In the genomic region with DNA sequence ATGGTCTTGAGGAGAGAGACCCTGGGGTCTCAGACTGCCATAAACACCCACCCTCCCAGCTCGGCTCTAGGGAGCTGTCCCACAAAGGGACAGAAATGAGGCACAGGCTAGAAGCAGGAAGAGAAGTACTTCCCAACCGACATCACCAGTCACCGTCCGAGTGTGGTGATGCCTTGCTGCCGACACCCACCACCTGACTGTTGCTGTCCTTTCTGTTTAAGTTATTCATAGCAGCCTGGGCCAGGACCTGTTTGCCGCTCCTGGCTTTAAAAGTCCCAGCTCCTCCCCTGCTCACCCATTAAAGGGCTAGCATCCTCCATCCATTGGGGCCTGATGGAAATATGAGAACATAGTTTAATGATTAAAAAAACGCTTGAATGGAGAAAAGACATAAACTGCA, we compare ENCODE assay signal across 14 cellular contexts. TPM values are rescaled to one million over a fixed set of nuclear protein-coding genes. Genes with fewer than 3 reads are reported as not detected.
A peak's percentile ranks its signal among the peaks of the same experiment; 100 is the strongest.
DNase-seq lines count a peak whose midpoint lies in the region; ATAC-seq and TF ChIP-seq lines count a peak whose summit lies in the region.
"Had no signal": no experiment of that assay in that cellular context is flagged by ENCODE, and none has a peak within 500 bp of the region (broad histone marks: within the 10 kb centered on the region; RNA-seq: fewer than 3 reads in every experiment).

No MANE protein-coding gene starts in this region.

- no peaks in the 10 kb centered on the region for H3K27me3 ChIP-seq in CD4-positive, alpha-beta memory T cell (ENCODE audit: insufficient read depth, low read length)
- no peaks in the 10 kb centered on the region for H3K27me3 ChIP-seq in lower lobe of right lung (ENCODE audit: low read depth)
- H3K27me3 ChIP-seq: neutrophil had no signal

- H3K4me1 ChIP-seq in CD4-positive, alpha-beta memory T cell (ENCODE audit: insufficient read depth, low read length) = peaks cover 100% of the 10 kb centered on the region
- peaks cover 10% of the 10 kb centered on the region for H3K4me1 ChIP-seq in lower lobe of right lung
- H3K4me1 ChIP-seq: Caco-2, esophagus muscularis mucosa had no signal

- peaks cover 3 to 18% (median 11%) of the 10 kb centered on the region in 8 donors for H3K9me3 Mint-ChIP-seq in CD4-positive, alpha-beta memory T cell
- no peaks in the 10 kb centered on the region for H3K9me3 Mint-ChIP-seq in activated CD4-positive, alpha-beta memory T cell treated with anti-CD3 and anti-CD28 coated beads for 36 hours

- H3K36me3 Mint-ChIP-seq in CD4-positive, alpha-beta memory T cell = peaks cover 16 to 22% of the 10 kb centered on the region in 2 donors
- peaks cover 4% of the 10 kb centered on the region for H3K36me3 Mint-ChIP-seq in activated CD4-positive, alpha-beta memory T cell treated with anti-CD3 and anti-CD28 coated beads for 36 hours

- H3K4me3 Mint-ChIP-seq in CD4-positive, alpha-beta memory T cell = peak overlapping the region; percentile 45 to 88 (median 82)
- peak overlapping the region; percentile 74 for H3K4me3 Mint-ChIP-seq in activated CD4-positive, alpha-beta memory T cell treated with anti-CD3 and anti-CD28 coated beads for 36 hours

- H3K27ac ChIP-seq in CD4-positive, alpha-beta memory T cell (ENCODE audit: low read depth, low read length) = peak overlapping the region; percentile 39
- peak overlapping the region; percentile 56 for H3K27ac ChIP-seq in lower lobe of right lung
- H3K27ac ChIP-seq: esophagus muscularis mucosa, neutrophil had no signal

- H3K27me3 Mint-ChIP-seq in CD4-positive, alpha-beta memory T cell = no peaks in the 10 kb centered on the region
- no peaks in the 10 kb centered on the region for H3K27me3 Mint-ChIP-seq in activated CD4-positive, alpha-beta memory T cell treated with anti-CD3 and anti-CD28 coated beads for 36 hours

- DNase-seq in CD4-positive, alpha-beta memory T cell = peak in 1 of 5 donors; percentile 22
- DNase-seq in activated CD4-positive, alpha-beta memory T cell treated with anti-CD3 and anti-CD28 coated beads for 36 hours = peak; percentile 77
- DNase-seq in lower lobe of right lung (no peak), NCI-H1105 (lab: John Stamatoyannopoulos, UW) (no peak), pons (ENCODE audit: low spot score) (no peak), OCI-M2 (lab: John Stamatoyannopoulos, UW; ENCODE audit: unreplicated experiment) (no peak)
- DNase-seq: Caco-2, NCI-H510A, SHP77 treated with DMSO at 0.1 percent for 48 hours had no signal

- CTCF ChIA-PET in CD4-positive, alpha-beta memory T cell (lab: Charles Lee; ENCODE audit: partially characterized antibody) = interaction anchor here (1.0 to 13.2 kb wide), 10 partner anchors 7 to 74 kb away, joined by 4 to 167 read pairs (median 6); a partner anchor contains a TSS
- CTCF ChIA-PET in activated CD4-positive, alpha-beta memory T cell treated with anti-CD3 and anti-CD28 coated beads for 36 hours (lab: Charles Lee) = interaction anchor here (0.6 to 3.1 kb wide), 7 partner anchors 11 to 84 kb away, joined by 3 to 42 read pairs (median 5); a partner anchor contains a TSS

- no peaks in the 10 kb centered on the region for H3K36me3 ChIP-seq in CD4-positive, alpha-beta memory T cell (ENCODE audit: insufficient read depth, low read length)
- no peaks in the 10 kb centered on the region for H3K36me3 ChIP-seq in lower lobe of right lung
- H3K36me3 ChIP-seq: esophagus muscularis mucosa, neutrophil had no signal

- no peak for TF ChIP-seq CTCF in lower lobe of right lung (IDR thresholded peaks at IDR 0.05)

- no peaks in the 10 kb centered on the region for H3K9me3 ChIP-seq in CD4-positive, alpha-beta memory T cell (ENCODE audit: control insufficient read depth in 1 of 2, low read length in 2 of 2)
- no peaks in the 10 kb centered on the region for H3K9me3 ChIP-seq in lower lobe of right lung
- H3K9me3 ChIP-seq: Caco-2, esophagus muscularis mucosa, neutrophil had no signal

- POLR2A ChIA-PET in CD4-positive, alpha-beta memory T cell (lab: Charles Lee; ENCODE audit: partially characterized antibody) = interaction anchor here (3.5 to 51.9 kb wide), 3 partner anchors 8 to 46 kb away, joined by 75 to 5737 read pairs (median 1003); a partner anchor contains a TSS
- POLR2A ChIA-PET in activated CD4-positive, alpha-beta memory T cell treated with anti-CD3 and anti-CD28 coated beads for 36 hours (lab: Charles Lee) = interaction anchor here (1.2 to 3.7 kb wide), 8 partner anchors 12 to 59 kb away, joined by 4 to 67 read pairs (median 7); a partner anchor contains a TSS

- peak; percentile 41 for ATAC-seq in GM19035 (IDR thresholded peaks at IDR 0.05; ENCODE audit: unreplicated experiment)
- peak; percentile 40 to 57 for ATAC-seq in lower lobe of right lung
- no peak for ATAC-seq in GM19467 (IDR thresholded peaks at IDR 0.05; ENCODE audit: unreplicated experiment)
- ATAC-seq: HCT116 had no signal

- intact Hi-C loops in CD4-positive, alpha-beta memory T cell (cut with micrococcal nuclease) = loop anchor here (1.0 to 2.0 kb wide), 4 partner anchors 10 to 35 kb away; a partner anchor contains a TSS
- intact Hi-C loops in activated CD4-positive, alpha-beta memory T cell treated with anti-CD3 and anti-CD28 coated beads for 36 hours (cut with micrococcal nuclease) = loop anchor here (1.0 to 2.0 kb wide), 4 partner anchors 10 to 52 kb away; a partner anchor contains a TSS
- intact Hi-C loops in lower lobe of right lung (cut with DNase I) = no loop called here

- peak overlapping the region; percentile 10 to 23 for H3K4me3 ChIP-seq in CD4-positive, alpha-beta memory T cell (ENCODE audit: low read length in 2 of 2)
- no peak overlapping the region for H3K4me3 ChIP-seq in lower lobe of right lung
- H3K4me3 ChIP-seq: esophagus muscularis mucosa had no signal

- H3K4me1 Mint-ChIP-seq in CD4-positive, alpha-beta memory T cell = peaks cover 67 to 95% (median 86%) of the 10 kb centered on the region in 4 donors
- H3K4me1 Mint-ChIP-seq in activated CD4-positive, alpha-beta memory T cell treated with anti-CD3 and anti-CD28 coated beads for 36 hours (ENCODE audit: low read depth) = peaks cover 83% of the 10 kb centered on the region

- H3K27ac Mint-ChIP-seq in CD4-positive, alpha-beta memory T cell = peak overlapping the region; percentile 87 to 97 (median 95)
- H3K27ac Mint-ChIP-seq in activated CD4-positive, alpha-beta memory T cell treated with anti-CD3 and anti-CD28 coated beads for 36 hours = peak overlapping the region; percentile 95

RNA-seq across cellular contexts. Expression of a gene that starts 13.2 kb away (rescaled TPM):
- 100 to 1,000 TPM; 112 to 121 TPM for total RNA-seq in CD4-positive, alpha-beta memory T cell
- 10 to 100 TPM; 12.2 to 26.8 TPM for polyA plus RNA-seq in CD4-positive, alpha-beta memory T cell
- total RNA-seq in activated CD4-positive, alpha-beta memory T cell treated with anti-CD3 and anti-CD28 coated beads for 36 hours = 10 to 100 TPM; 84.6 to 86.8 TPM
- total RNA-seq in lower lobe of right lung = 99.7 TPM

RNA-seq across cellular contexts. Expression of a gene that starts 34.4 kb away (rescaled TPM):
- total RNA-seq in CD4-positive, alpha-beta memory T cell = 10 to 100 TPM; 62.1 to 62.8 TPM
- polyA plus RNA-seq in CD4-positive, alpha-beta memory T cell = 1 to 10 TPM; 5.7 to 7.5 TPM
- total RNA-seq in activated CD4-positive, alpha-beta memory T cell treated with anti-CD3 and anti-CD28 coated beads for 36 hours = 10 to 100 TPM; 16.5 to 17.2 TPM
- total RNA-seq in lower lobe of right lung = 4.5 TPM

RNA-seq across cellular contexts. Expression of a gene that starts 34.6 kb away (rescaled TPM):
- 1,000 to 10,000 TPM; 7,421 to 7,929 TPM for total RNA-seq in CD4-positive, alpha-beta memory T cell
- over 10,000 TPM; 34,708 to 62,423 TPM for polyA plus RNA-seq in CD4-positive, alpha-beta memory T cell
- total RNA-seq in activated CD4-positive, alpha-beta memory T cell treated with anti-CD3 and anti-CD28 coated beads for 36 hours = 1,000 to 10,000 TPM; 6,098 to 6,314 TPM
- 4,741 TPM for total RNA-seq in lower lobe of right lung

RNA-seq across cellular contexts. Expression of a gene that starts 59.7 kb away (rescaled TPM):
- 10 to 100 TPM; 38.1 to 40.7 TPM for total RNA-seq in CD4-positive, alpha-beta memory T cell
- 10 to 100 TPM; 25.8 to 42.0 TPM for polyA plus RNA-seq in CD4-positive, alpha-beta memory T cell
- total RNA-seq in activated CD4-positive, alpha-beta memory T cell treated with anti-CD3 and anti-CD28 coated beads for 36 hours = 10 to 100 TPM; 76.0 to 78.0 TPM
- 27.2 TPM for total RNA-seq in lower lobe of right lung
